ENCODE assay signal across 6 cellular contexts in genomic region chr6:43138267-43138666, GRCh38.
"Had no signal": no experiment of that assay in that cellular context is flagged by ENCODE, and none has a peak within 500 bp of the region (broad histone marks: within the 10 kb centered on the region; RNA-seq: fewer than 3 reads in every experiment).

No MANE protein-coding gene starts in this region.

- ATAC-seq: HCT116 had no signal

- DNase-seq: GM23248, GOT3, KG1 had no signal

- H2AFZ ChIP-seq: GM23248 had no signal

- H3K9ac ChIP-seq: GM23248 had no signal

- FAIRE-seq: HTR-8/SVneo had no signal

- H3K27ac ChIP-seq: GM23248 had no signal

- H3K4me3 ChIP-seq: GM23248, HAP-1 had no signal

- H3K9me3 ChIP-seq: HAP-1 had no signal
